16 cellular contexts compared by ENCODE assay signal in genomic region chr2:168224346-168224745, GRCh38.
"Had no signal": no experiment of that assay in that cellular context is flagged by ENCODE, and none has a peak within 500 bp of the region (broad histone marks: within the 10 kb centered on the region; RNA-seq: fewer than 3 reads in every experiment).

No MANE protein-coding gene starts in this region.

- H3K9me3 ChIP-seq: body of pancreas, heart left ventricle, SK-N-SH, upper lobe of left lung had no signal

- H3K9me2 ChIP-seq: SK-N-SH had no signal

- H3K36me3 ChIP-seq: heart left ventricle, upper lobe of left lung had no signal

- H3K4me1 ChIP-seq: upper lobe of left lung had no signal

- H3K27me3 ChIP-seq: body of pancreas, heart left ventricle, upper lobe of left lung had no signal

- H3K4me3 ChIP-seq: body of pancreas, heart left ventricle, upper lobe of left lung had no signal

- H3K9ac ChIP-seq: SK-N-SH had no signal

- DNase-seq: activated CD4-positive, alpha-beta T cell treated with anti-CD3 and anti-CD28 coated beads for 1 hour; activated CD4-positive, alpha-beta T cell treated with anti-CD3 and anti-CD28 coated beads, Interleukin-2, amount 50 U/mL, for 4 hours; activated effector memory CD4-positive, alpha-beta T cell treated with Interleukin-2 at 50 U/mL for 16 hours; activated naive CD4-positive, alpha-beta T cell treated with anti-CD3 and anti-CD28 coated beads for 36 hours; activated naive CD8-positive, alpha-beta T cell treated with anti-CD3 and anti-CD28 coated beads, Interleukin-2, amount 50 U/mL, for 24 hours; body of pancreas; effector CD4-positive, alpha-beta T cell; heart left ventricle; left cardiac atrium; occipital lobe; SK-N-SH; small intestine; stimulated activated CD4-positive, alpha-beta T cell treated with anti-CD3 and anti-CD28 coated beads, Interleukin-2, amount 100 ng/mL, for 24 hours; stimulated activated naive CD4-positive, alpha-beta T cell; upper lobe of left lung had no signal

- H3K27ac ChIP-seq: upper lobe of left lung had no signal

- H3K4me2 ChIP-seq: SK-N-SH had no signal

- ATAC-seq: activated naive CD8-positive, alpha-beta T cell treated with anti-CD3 and anti-CD28 coated beads, Interleukin-2, amount 50 U/mL, for 24 hours; body of pancreas; sciatic nerve had no signal
